ENCODE assay signal across 1 cellular context in genomic region chr12:111431772-111432171, GRCh38.
TF ChIP-seq lines count a peak whose summit lies in the region.

No MANE protein-coding gene starts in this region.

TF ChIP-seq in HepG2, 621 proteins besides CTCF, POLR2A, EP300 and RAD21 (continued from another document):
- TF ChIP-seq ZEB1 (IDR thresholded peaks at IDR 0.05; ENCODE audit: insufficient replicate concordance, low read depth) (no peak), KIAA2018 (CRISPR knock-in tag; IDR thresholded peaks at IDR 0.05; ENCODE audit: borderline replicate concordance) (no peak), ZNF605 (CRISPR knock-in tag; IDR thresholded peaks at IDR 0.05) (no peak), RCOR2 (CRISPR knock-in tag; IDR thresholded peaks at IDR 0.05) (no peak), PRDM10 (CRISPR knock-in tag; IDR thresholded peaks at IDR 0.05; ENCODE audit: low read depth) (no peak), CREBL2 (CRISPR knock-in tag; IDR thresholded peaks at IDR 0.05; ENCODE audit: borderline replicate concordance) (no peak), PRDM4 (CRISPR knock-in tag; IDR thresholded peaks at IDR 0.05; ENCODE audit: borderline replicate concordance) (no peak), E2F5 (CRISPR knock-in tag; conservative IDR thresholded peaks at IDR 0.05) (no peak), CREB3 (CRISPR knock-in tag; IDR thresholded peaks at IDR 0.05) (no peak), GRHL1 (CRISPR knock-in tag; conservative IDR thresholded peaks at IDR 0.05) (no peak), FOSL1 (CRISPR knock-in tag; IDR thresholded peaks at IDR 0.05; ENCODE audit: borderline replicate concordance) (no peak)
